In genomic region chr17:38908676-38909181, GRCh38 we compare ENCODE assay signal across 1 cellular context.
TF ChIP-seq lines count a peak whose summit lies in the region.

No MANE protein-coding gene starts in this region.

TF ChIP-seq in GM23338, 12 proteins besides CTCF, POLR2A, EP300 and RAD21 (continued from another document):
- TF ChIP-seq REST (IDR thresholded peaks at IDR 0.05; ENCODE audit: unreplicated experiment) (no peak), POLR2AphosphoS5 (IDR thresholded peaks at IDR 0.05; ENCODE audit: low read depth) (no peak), CREB1 (CRISPR knock-in tag; IDR thresholded peaks at IDR 0.05; ENCODE audit: low read depth) (no peak), ZNF114 (CRISPR knock-in tag; IDR thresholded peaks at IDR 0.05) (no peak), ZNF462 (CRISPR knock-in tag; IDR thresholded peaks at IDR 0.05) (no peak)
